ENCODE assay signal across 8 cellular contexts in the genomic region with DNA sequence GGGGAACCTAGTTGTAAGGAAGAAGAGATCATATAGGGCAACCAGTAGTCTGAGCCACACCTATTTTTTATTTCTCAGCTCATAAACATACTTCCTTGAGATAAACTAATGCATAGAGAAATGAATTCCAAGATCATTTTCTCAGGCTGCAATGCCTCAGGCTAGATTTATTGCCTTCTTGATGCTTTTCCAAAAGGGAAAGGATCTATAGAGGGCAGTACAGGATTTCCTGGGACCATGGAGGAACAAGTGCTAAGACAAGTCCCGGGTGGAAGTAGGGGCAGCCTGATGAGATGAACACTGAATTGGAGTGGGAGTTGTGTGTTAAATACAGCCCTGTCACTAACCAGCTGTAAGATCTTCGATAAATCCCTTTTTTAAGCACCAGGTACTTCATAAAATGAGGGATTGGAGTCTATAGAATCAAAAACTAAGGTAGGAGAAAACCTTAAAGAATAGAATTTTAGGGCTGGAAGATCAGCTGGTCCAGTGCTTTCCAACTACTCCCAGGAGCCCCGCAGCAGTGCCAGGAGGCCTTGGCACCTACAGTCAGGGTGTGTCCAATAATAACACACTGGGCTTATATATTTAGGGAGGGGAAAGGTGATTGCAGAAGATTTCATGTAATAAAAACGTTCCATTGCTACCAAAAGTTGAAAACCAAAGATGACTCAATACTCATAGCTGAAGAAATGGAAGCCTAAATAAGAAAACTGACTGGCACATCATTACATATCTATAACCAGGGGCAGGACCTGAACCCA. TPM values are rescaled to one million over a fixed set of nuclear protein-coding genes. Genes with fewer than 3 reads are reported as not detected.
DNase-seq lines count a peak whose midpoint lies in the region; ATAC-seq and TF ChIP-seq lines count a peak whose summit lies in the region.

No MANE protein-coding gene starts in this region.

- DNase-seq in ACHN (peak; percentile 58), HS-27A (ENCODE audit: low read depth) (peak; percentile 11), amniotic epithelial cell (ENCODE audit: low read depth) (peak; percentile 42), kidney epithelial cell (ENCODE audit: low read depth) (no peak), T-helper 1 cell (no peak), NCI-H1048 (lab: John Stamatoyannopoulos, UW) (no peak), activated gamma-delta T cell treated with Interleukin-2 at 50 U/mL for 16 hours (no peak)

- H3K36me3 ChIP-seq in kidney epithelial cell (ENCODE audit: control insufficient read depth, insufficient read depth, low read length), result no peaks in the 10 kb centered on the region

- H3K27me3 ChIP-seq in kidney epithelial cell (ENCODE audit: control insufficient read depth, insufficient read depth, low read length), result no peaks in the 10 kb centered on the region

- in situ Hi-C loops in ACHN (cut with HindIII; ENCODE audit: low pct_ligation_motif_present, low pct_unique_long_range_greater_than_20kb, low sequenced_read_pairs), result no loop called here

- no peak overlapping the region for H3K4me3 ChIP-seq in kidney epithelial cell (ENCODE audit: low read depth, low read length)

- TF ChIP-seq CTCF in kidney epithelial cell (IDR thresholded peaks at IDR 0.05; ENCODE audit: insufficient read depth, low read length, poor library complexity, severe bottlenecking), result peak; percentile 19

- ATAC-seq in activated CD4-positive, CD25-positive, alpha-beta regulatory T cell treated with anti-CD3 and anti-CD28 coated beads, Interleukin-2, amount 50 U/mL, for 24 hours, result no peak

RNA-seq across cellular contexts. Expression of a gene that starts 58.1 kb away (rescaled TPM):
- total RNA-seq in kidney epithelial cell, result 11.8 and 13.2 TPM in 2 replicates

Comparison
In these comparisons a context has a peak if more than half of its experiments do, and no peak if none do; other contexts are left out.
1. DNase-seq: peak in ACHN (single experiment), HS-27A (single experiment) and amniotic epithelial cell (single experiment); none in kidney epithelial cell (single experiment), T-helper 1 cell (0 of 5), NCI-H1048 (single experiment) and activated gamma-delta T cell treated with Interleukin-2 at 50 U/mL for 16 hours (single experiment).